Comparison of ENCODE assay signal across 9 cellular contexts in the genomic region with DNA sequence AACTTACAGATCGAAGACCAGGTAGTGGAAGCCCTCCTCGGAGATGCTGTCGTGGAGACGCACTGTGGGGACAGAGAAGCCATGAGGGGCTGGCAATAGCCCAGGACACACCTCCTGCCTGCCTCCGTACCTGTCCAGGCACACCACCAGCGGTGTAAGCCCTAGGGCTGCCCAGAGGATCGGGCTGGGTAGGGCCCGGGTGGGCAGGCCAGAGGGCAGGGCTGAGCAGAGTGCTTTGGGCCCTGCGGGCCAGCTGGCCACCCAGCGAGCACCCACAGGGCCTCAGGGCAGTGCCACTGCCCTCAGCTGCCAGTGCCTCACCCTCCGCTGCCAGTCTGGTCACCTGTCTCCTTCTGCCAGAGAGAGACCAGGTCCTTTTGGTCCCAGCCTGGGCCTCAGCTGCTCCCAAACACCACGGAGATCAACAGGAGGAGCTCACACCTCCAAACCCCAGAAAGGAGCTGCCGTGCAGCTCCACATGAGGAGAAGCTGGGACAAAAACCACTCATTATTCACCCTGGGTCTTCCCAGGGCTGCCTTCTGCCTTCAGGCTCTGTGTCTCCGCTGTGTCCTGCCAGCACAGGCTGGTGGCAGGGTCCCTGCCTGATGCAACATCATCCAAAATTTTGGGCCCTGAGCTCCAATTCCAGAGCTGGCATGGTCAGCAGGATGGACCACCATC. TPM values are rescaled to one million over a fixed set of nuclear protein-coding genes. Genes with fewer than 3 reads are reported as not detected.
A peak's percentile ranks its signal among the peaks of the same experiment; 100 is the strongest.
DNase-seq lines count a peak whose midpoint lies in the region; ATAC-seq and TF ChIP-seq lines count a peak whose summit lies in the region.
"Had no signal": no experiment of that assay in that cellular context is flagged by ENCODE, and none has a peak within 500 bp of the region (broad histone marks: within the 10 kb centered on the region; RNA-seq: fewer than 3 reads in every experiment).

No MANE protein-coding gene starts in this region.

- DNase-seq in T-cell, result no peak
- no peak for DNase-seq in A673 (ENCODE audit: low spot score)
- no peak for DNase-seq in NCI-H446 (lab: John Stamatoyannopoulos, UW)
- DNase-seq in stimulated activated naive CD4-positive, alpha-beta T cell treated with Interleukin-2 at 50 U/mL for 16 hours (lab: John Stamatoyannopoulos, UW), result no peak
- no peak for DNase-seq in NCI-H1048 (lab: John Stamatoyannopoulos, UW)
- DNase-seq: effector memory CD4-positive, alpha-beta T cell had no signal

- H3K36me3 Mint-ChIP-seq in T-cell, result no peaks in the 10 kb centered on the region

- H3K9ac ChIP-seq in BLaER1, result peak overlapping the region; percentile 50
- peak overlapping the region; percentile 25 for H3K9ac ChIP-seq in endocrine pancreas (ENCODE audit: control insufficient read depth, insufficient read depth, low read length)
- H3K9ac ChIP-seq in neural cell (ENCODE audit: low read length), result peak overlapping the region; percentile 27

- H4K20me1 ChIP-seq in BLaER1 (no peaks in the 10 kb centered on the region), neural cell (ENCODE audit: insufficient read depth) (no peaks in the 10 kb centered on the region)

- ATAC-seq in T-cell (replicated peaks in 1 of 4), result no peak

- TF ChIP-seq RAD21 in neural cell (conservative IDR thresholded peaks at IDR 0.05), result no peak

- POLR2A ChIA-PET in T-cell (lab: Charles Lee) (interaction anchor here in 1 of 2 donors (0.5 to 0.6 kb wide), 2 partner anchors 112 to 210 kb away, joined by 5 to 9 read pairs; no protein-coding TSS in a partner anchor), A673 (lab: Charles Lee; ENCODE audit: low non-redundant PET) (no interaction called here)

- H3K9me2 ChIP-seq in neural cell (ENCODE audit: insufficient read depth, low read length), result no peaks in the 10 kb centered on the region

- no peaks in the 10 kb centered on the region for H3K27me3 ChIP-seq in BLaER1
- H3K27me3 ChIP-seq in endocrine pancreas (ENCODE audit: control insufficient read depth, insufficient read depth, low read length), result no peaks in the 10 kb centered on the region
- H3K27me3 ChIP-seq in neural cell (ENCODE audit: insufficient read depth, low read depth, low read length), result no peaks in the 10 kb centered on the region
- H3K27me3 ChIP-seq in A673 (replicated peaks; ENCODE audit: insufficient read depth, low read depth, low read length, poor library complexity), result no peaks in the 10 kb centered on the region

- peaks cover 0 to 5% of the 10 kb centered on the region in 2 donors for H3K27me3 Mint-ChIP-seq in T-cell

- H3K4me3 ChIP-seq in BLaER1, result no peak overlapping the region
- no peak overlapping the region for H3K4me3 ChIP-seq in endocrine pancreas (ENCODE audit: control insufficient read depth, insufficient read depth, low read length)
- H3K4me3 ChIP-seq in neural cell (ENCODE audit: low read length), result no peak overlapping the region
- H3K4me3 ChIP-seq in A673 (ENCODE audit: low read depth, low read length, poor library complexity, severe bottlenecking), result no peak overlapping the region

- H3K9me3 ChIP-seq in BLaER1 (no peaks in the 10 kb centered on the region), endocrine pancreas (ENCODE audit: control insufficient read depth, low read length) (no peaks in the 10 kb centered on the region), neural cell (ENCODE audit: low read length) (no peaks in the 10 kb centered on the region), A673 (ENCODE audit: low read depth, low read length, poor library complexity, severe bottlenecking) (no peaks in the 10 kb centered on the region)

- H3K79me2 ChIP-seq in neural cell (replicated peaks; ENCODE audit: insufficient read depth, low read length), result no peaks in the 10 kb centered on the region

- no peak for TF ChIP-seq EP300 in neural cell (conservative IDR thresholded peaks at IDR 0.05; ENCODE audit: poor library complexity, severe bottlenecking)

- peaks cover 72% of the 10 kb centered on the region for H3K4me1 ChIP-seq in BLaER1
- no peaks in the 10 kb centered on the region for H3K4me1 ChIP-seq in endocrine pancreas (ENCODE audit: control insufficient read depth, insufficient read depth, low read length)
- H3K4me1 ChIP-seq in A673 (ENCODE audit: insufficient read depth, low read length, poor library complexity, severe bottlenecking), result peaks cover 13% of the 10 kb centered on the region

- intact Hi-C loops in A673 (cut with micrococcal nuclease; ENCODE audit: unreplicated experiment), result no loop called here

- H2AFZ ChIP-seq in neural cell (ENCODE audit: low read depth, low read length), result no peak overlapping the region

- no peaks in the 10 kb centered on the region for H3K36me3 ChIP-seq in BLaER1
- no peaks in the 10 kb centered on the region for H3K36me3 ChIP-seq in endocrine pancreas (ENCODE audit: control insufficient read depth, insufficient read depth, low read length)
- no peaks in the 10 kb centered on the region for H3K36me3 ChIP-seq in neural cell (ENCODE audit: insufficient read depth, low read length)
- H3K36me3 ChIP-seq in A673 (ENCODE audit: insufficient read depth, low read length, poor library complexity, severe bottlenecking), result no peaks in the 10 kb centered on the region

- H3K27ac ChIP-seq in BLaER1, result peak overlapping the region; percentile 62
- peak overlapping the region; percentile 45 for H3K27ac ChIP-seq in neural cell (ENCODE audit: low read length)
- no peak overlapping the region for H3K27ac ChIP-seq in A673 (ENCODE audit: low read depth, low read length, poor library complexity, severe bottlenecking)

- peak overlapping the region; percentile 90 to 94 for H3K27ac Mint-ChIP-seq in T-cell

- peaks cover 25 to 29% (median 27%) of the 10 kb centered on the region in 3 donors for H3K4me1 Mint-ChIP-seq in T-cell

- no peaks in the 10 kb centered on the region for H3K9me3 Mint-ChIP-seq in T-cell

- CTCF ChIA-PET in T-cell (lab: Charles Lee), result no interaction called here
- CTCF ChIA-PET in A673 (lab: Charles Lee), result no interaction called here

- peak overlapping the region; percentile 73 for H3K4me2 ChIP-seq in BLaER1
- H3K4me2 ChIP-seq in neural cell (ENCODE audit: low read length), result no peak overlapping the region

- no TSS peak for BruUV-seq in A673 (replicated peaks; lab: Mats Ljungman, UMichigan)

- H3F3A ChIP-seq in neural cell (ENCODE audit: insufficient read depth, low read length, poor library complexity, severe bottlenecking), result no peaks in the 10 kb centered on the region

- peak overlapping the region in 1 of 3 donors; percentile 63 for H3K4me3 Mint-ChIP-seq in T-cell

- no peak for TF ChIP-seq CTCF in neural cell (IDR thresholded peaks at IDR 0.05; ENCODE audit: poor library complexity, severe bottlenecking)
- no peak for TF ChIP-seq CTCF in A673 (conservative IDR thresholded peaks at IDR 0.05; ENCODE audit: low read depth, low read length)

TF ChIP-seq in neural cell, 6 proteins besides CTCF, POLR2A, EP300 and RAD21:
- TF ChIP-seq MXI1 (conservative IDR thresholded peaks at IDR 0.05; ENCODE audit: poor library complexity, severe bottlenecking) (no peak), EZH2 (IDR thresholded peaks at IDR 0.05; ENCODE audit: borderline replicate concordance, insufficient read depth, low read length, poor library complexity, severe bottlenecking) (no peak), POLR2AphosphoS5 (IDR thresholded peaks at IDR 0.05) (no peak), SMC3 (conservative IDR thresholded peaks at IDR 0.05; ENCODE audit: poor library complexity) (no peak), TAF1 (IDR thresholded peaks at IDR 0.05; ENCODE audit: low read depth) (no peak)
- TF ChIP-seq, protein P1, sequence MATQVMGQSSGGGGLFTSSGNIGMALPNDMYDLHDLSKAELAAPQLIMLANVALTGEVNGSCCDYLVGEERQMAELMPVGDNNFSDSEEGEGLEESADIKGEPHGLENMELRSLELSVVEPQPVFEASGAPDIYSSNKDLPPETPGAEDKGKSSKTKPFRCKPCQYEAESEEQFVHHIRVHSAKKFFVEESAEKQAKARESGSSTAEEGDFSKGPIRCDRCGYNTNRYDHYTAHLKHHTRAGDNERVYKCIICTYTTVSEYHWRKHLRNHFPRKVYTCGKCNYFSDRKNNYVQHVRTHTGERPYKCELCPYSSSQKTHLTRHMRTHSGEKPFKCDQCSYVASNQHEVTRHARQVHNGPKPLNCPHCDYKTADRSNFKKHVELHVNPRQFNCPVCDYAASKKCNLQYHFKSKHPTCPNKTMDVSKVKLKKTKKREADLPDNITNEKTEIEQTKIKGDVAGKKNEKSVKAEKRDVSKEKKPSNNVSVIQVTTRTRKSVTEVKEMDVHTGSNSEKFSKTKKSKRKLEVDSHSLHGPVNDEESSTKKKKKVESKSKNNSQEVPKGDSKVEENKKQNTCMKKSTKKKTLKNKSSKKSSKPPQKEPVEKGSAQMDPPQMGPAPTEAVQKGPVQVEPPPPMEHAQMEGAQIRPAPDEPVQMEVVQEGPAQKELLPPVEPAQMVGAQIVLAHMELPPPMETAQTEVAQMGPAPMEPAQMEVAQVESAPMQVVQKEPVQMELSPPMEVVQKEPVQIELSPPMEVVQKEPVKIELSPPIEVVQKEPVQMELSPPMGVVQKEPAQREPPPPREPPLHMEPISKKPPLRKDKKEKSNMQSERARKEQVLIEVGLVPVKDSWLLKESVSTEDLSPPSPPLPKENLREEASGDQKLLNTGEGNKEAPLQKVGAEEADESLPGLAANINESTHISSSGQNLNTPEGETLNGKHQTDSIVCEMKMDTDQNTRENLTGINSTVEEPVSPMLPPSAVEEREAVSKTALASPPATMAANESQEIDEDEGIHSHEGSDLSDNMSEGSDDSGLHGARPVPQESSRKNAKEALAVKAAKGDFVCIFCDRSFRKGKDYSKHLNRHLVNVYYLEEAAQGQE (IDR thresholded peaks at IDR 0.05; ENCODE audit: borderline replicate concordance), result no peak

RNA-seq across cellular contexts. Expression of a gene that starts 58.2 kb away (rescaled TPM):
- total RNA-seq in T-cell (10 to 100 TPM; 55.1 to 74.3 (median 60.2) TPM), A673 (2021) (126 and 140 TPM in 2 replicates)
- 93.4 and 114 TPM in 2 replicates for polyA plus RNA-seq in neural cell
- polyA minus RNA-seq in neural cell, result 111 and 112 TPM in 2 replicates
